Comparison of ENCODE assay signal across 21 cellular contexts in the genomic region with DNA sequence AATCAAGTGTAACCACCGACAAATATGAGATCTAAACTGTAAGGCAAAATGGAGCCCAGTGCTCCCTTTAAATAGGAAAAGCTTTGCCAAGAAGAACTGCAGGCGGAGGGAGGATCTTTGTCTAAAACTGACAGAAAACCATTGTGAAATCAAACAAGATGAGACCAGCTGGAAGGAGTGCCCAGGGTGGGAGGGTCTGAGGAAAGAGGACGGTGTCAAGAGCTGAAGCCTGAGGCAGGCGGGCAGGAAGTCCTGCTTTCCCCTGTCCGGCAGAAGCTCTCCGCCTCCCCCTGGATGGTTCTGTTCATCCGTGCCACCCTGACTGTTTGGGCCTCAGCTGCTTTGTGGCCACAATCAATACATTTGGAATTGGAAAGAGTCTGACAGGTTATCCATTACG. TPM values are rescaled to one million over a fixed set of nuclear protein-coding genes. Genes with fewer than 3 reads are reported as not detected.
A peak's percentile ranks its signal among the peaks of the same experiment; 100 is the strongest.
DNase-seq lines count a peak whose midpoint lies in the region; ATAC-seq and TF ChIP-seq lines count a peak whose summit lies in the region.
"Had no signal": no experiment of that assay in that cellular context is flagged by ENCODE, and none has a peak within 500 bp of the region (broad histone marks: within the 10 kb centered on the region; RNA-seq: fewer than 3 reads in every experiment).

No MANE protein-coding gene starts in this region.

- H3K9me3 ChIP-seq in Peyer's patch (no peaks in the 10 kb centered on the region), left lung (no peaks in the 10 kb centered on the region)
- H3K9me3 ChIP-seq: esophagus squamous epithelium, mucosa of descending colon, uterus had no signal

- H3K36me3 ChIP-seq in Peyer's patch (no peaks in the 10 kb centered on the region), left lung (no peaks in the 10 kb centered on the region)
- H3K36me3 ChIP-seq: uterus had no signal

- H3K4me3 ChIP-seq in Peyer's patch (no peak overlapping the region), left lung (no peak overlapping the region)
- H3K4me3 ChIP-seq: esophagus squamous epithelium, mucosa of descending colon, uterus had no signal

- ATAC-seq in left lung (peak; percentile 54), HG03520 (IDR thresholded peaks at IDR 0.05; ENCODE audit: unreplicated experiment) (no peak)
- ATAC-seq: mucosa of descending colon had no signal

- no peak for TF ChIP-seq POLR2A in Peyer's patch (IDR thresholded peaks at IDR 0.05)

- H3K27me3 ChIP-seq in Peyer's patch (no peaks in the 10 kb centered on the region), left lung (no peaks in the 10 kb centered on the region)
- H3K27me3 ChIP-seq: esophagus squamous epithelium, uterus had no signal

- intact Hi-C loops in left lung (cut with DNase I) = no loop called here

- H3K36me3 Mint-ChIP-seq in endothelial cell (ENCODE audit: low read depth, unreplicated experiment) (peaks cover 28% of the 10 kb centered on the region), type B pancreatic cell (peaks cover 17% of the 10 kb centered on the region)
- H3K36me3 Mint-ChIP-seq: activated naive CD8-positive, alpha-beta T cell had no signal

- H3K4me1 ChIP-seq in Peyer's patch (peaks cover 0 to 25% (median 0%) of the 10 kb centered on the region in 4 donors), left lung (peaks cover 4 to 63% of the 10 kb centered on the region in 2 donors)

- H3K4me1 Mint-ChIP-seq in endothelial cell (ENCODE audit: unreplicated experiment) = peaks cover 86% of the 10 kb centered on the region
- peaks cover 52% of the 10 kb centered on the region for H3K4me1 Mint-ChIP-seq in type B pancreatic cell (ENCODE audit: unreplicated experiment)

- TF ChIP-seq CTCF in Peyer's patch (IDR thresholded peaks at IDR 0.05) (no peak), endothelial cell (IDR thresholded peaks at IDR 0.05; ENCODE audit: unreplicated experiment) (no peak), left lung (IDR thresholded peaks at IDR 0.05) (no peak), type B pancreatic cell (conservative IDR thresholded peaks at IDR 0.05) (no peak)

- H3K4me3 Mint-ChIP-seq in endothelial cell (ENCODE audit: unreplicated experiment) (peak overlapping the region; percentile 71), type B pancreatic cell (no peak overlapping the region)
- H3K4me3 Mint-ChIP-seq: activated naive CD8-positive, alpha-beta T cell had no signal

- H3K9me3 Mint-ChIP-seq in endothelial cell (ENCODE audit: unreplicated experiment) = no peaks in the 10 kb centered on the region
- no peaks in the 10 kb centered on the region for H3K9me3 Mint-ChIP-seq in type B pancreatic cell
- H3K9me3 Mint-ChIP-seq: IgD-negative memory B cell had no signal

- peak overlapping the region; percentile 90 for H3K27ac Mint-ChIP-seq in endothelial cell (ENCODE audit: unreplicated experiment)
- peak overlapping the region; percentile 19 for H3K27ac Mint-ChIP-seq in type B pancreatic cell
- H3K27ac Mint-ChIP-seq: activated naive CD8-positive, alpha-beta T cell; IgD-negative memory B cell had no signal

- DNase-seq in Peyer's patch = peak in 2 of 3 donors; percentile 29 to 51
- DNase-seq in endothelial cell (ENCODE audit: low spot score) = no peak
- no peak for DNase-seq in left lung
- no peak for DNase-seq in type B pancreatic cell (ENCODE audit: extremely low spot score, unreplicated experiment)
- no peak for DNase-seq in stimulated activated naive CD4-positive, alpha-beta T cell treated with Interleukin-2 at 50 U/mL for 16 hours (lab: John Stamatoyannopoulos, UW)
- DNase-seq in stimulated activated CD4-positive, alpha-beta T cell treated with anti-CD3 and anti-CD28 coated beads, Interleukin-2, amount 100 ng/mL, for 48 hours = no peak
- DNase-seq: activated CD4-positive, alpha-beta T cell treated with anti-CD3 and anti-CD28 coated beads, Interleukin-2, amount 50 U/mL, for 4 hours; activated T-cell treated with anti-CD3 and anti-CD28 coated beads, Interleukin-2, amount 50 U/mL, for 1 hour; AML-193; EL; esophagus squamous epithelium; left cardiac atrium; MM.1S; mucosa of descending colon; NCI-H2029 treated with DMSO at 0.1 percent for 48 hours; NK-92 treated with Interleukin-12 subunit alpha and Interleukin-12 subunit beta, amount 100 ng/mL, for 24 hours; stimulated activated naive CD4-positive, alpha-beta T cell; uterus had no signal

- no peak overlapping the region for H3K27ac ChIP-seq in Peyer's patch
- peak overlapping the region in 1 of 2 donors; percentile 5 for H3K27ac ChIP-seq in left lung
- H3K27ac ChIP-seq: uterus had no signal

- H3K27me3 Mint-ChIP-seq in endothelial cell (ENCODE audit: unreplicated experiment) = peaks cover 12% of the 10 kb centered on the region
- no peaks in the 10 kb centered on the region for H3K27me3 Mint-ChIP-seq in type B pancreatic cell
- H3K27me3 Mint-ChIP-seq: activated naive CD8-positive, alpha-beta T cell; IgD-negative memory B cell had no signal

RNA-seq across cellular contexts. Expression of a gene that starts 37.5 kb away (rescaled TPM):
- total RNA-seq in Peyer's patch = 100 to 1,000 TPM; 145 to 255 (median 197) TPM
- 187 TPM for total RNA-seq in endothelial cell (ENCODE audit: unreplicated experiment)
- total RNA-seq in left lung = 10 to 100 TPM; 79.8 to 79.9 TPM
- total RNA-seq in type B pancreatic cell (ENCODE audit: low replicate concordance) = 83.6 and 88.6 TPM in 2 replicates

Comparison
In these comparisons a context has a peak if more than half of its experiments do, and no peak if none do; other contexts are left out.
1. DNase-seq: peak in Peyer's patch (2 of 3); none in endothelial cell (single experiment), left lung (0 of 2), type B pancreatic cell (single experiment), stimulated activated naive CD4-positive, alpha-beta T cell treated with Interleukin-2 at 50 U/mL for 16 hours (single experiment) and stimulated activated CD4-positive, alpha-beta T cell treated with anti-CD3 and anti-CD28 coated beads, Interleukin-2, amount 100 ng/mL, for 48 hours (0 of 2).